1 cellular context compared by ENCODE assay signal in genomic region chr1:219927956-219928790, GRCh38.
A peak's percentile ranks its signal among the peaks of the same experiment; 100 is the strongest.
TF ChIP-seq lines count a peak whose summit lies in the region.

Gene SLC30A10, minus strand, starts transcription at chr1:219928557. Its CDS starts 117 bp downstream, at chr1:219928440.

TF ChIP-seq in K562, 482 proteins besides CTCF, POLR2A, EP300 and RAD21 (continued from another document and continues in another):
- TF ChIP-seq ESRRA (IDR thresholded peaks at IDR 0.05; ENCODE audit: borderline replicate concordance, low read depth): no peak; the same call in 1 of the 2 replicates
- peak; percentile 81 for TF ChIP-seq ZFX (CRISPR knock-in tag; IDR thresholded peaks at IDR 0.05)
- TF ChIP-seq RAD51 (IDR thresholded peaks at IDR 0.05; ENCODE audit: borderline replicate concordance, low read depth): no peak
- peak; percentile 52 for TF ChIP-seq TBP (optimal IDR thresholded peaks at IDR 0.05; ENCODE audit: low read depth, low read length)
- peak in 1 of 2 experiments; percentile 3; a peak in 1 of 4 replicates for TF ChIP-seq NONO (IDR thresholded peaks at IDR 0.05; ENCODE audit: low read depth in 2 of 2, low read length in 1 of 2)
- 0 out of 2 replicates have a peak, but pooled peaks have one; percentile 16 for TF ChIP-seq ZFP91 (CRISPR knock-in tag; IDR thresholded peaks at IDR 0.05)
- 0 out of 2 replicates have a peak, but pooled peaks have one; percentile 9 for TF ChIP-seq GATAD2B (IDR thresholded peaks at IDR 0.05; ENCODE audit: borderline replicate concordance)
- peak; percentile 52; the same call in 1 of the 2 replicates for TF ChIP-seq FOXP1 (CRISPR knock-in tag; IDR thresholded peaks at IDR 0.05)
- peak; percentile 42 to 54; a peak in 1 of 4 replicates for TF ChIP-seq SIN3A (IDR thresholded peaks at IDR 0.05; ENCODE audit: borderline replicate concordance in 2 of 2, control insufficient read depth in 1 of 2, low read depth in 2 of 2, low read length in 2 of 2)
- no peak for TF ChIP-seq ZNF830 (CRISPR knock-in tag; IDR thresholded peaks at IDR 0.05)
- TF ChIP-seq HNRNPLL (IDR thresholded peaks at IDR 0.05; ENCODE audit: low read depth, low read length, poor library complexity, severe bottlenecking): peak; percentile 30
- no peak for TF ChIP-seq NCOA1 (IDR thresholded peaks at IDR 0.05; ENCODE audit: low read depth)
- no peak for TF ChIP-seq ZKSCAN3 (CRISPR knock-in tag; IDR thresholded peaks at IDR 0.05)
- TF ChIP-seq ZKSCAN1 (IDR thresholded peaks at IDR 0.05; ENCODE audit: low read depth, low read length): 0 out of 2 replicates have a peak, but pooled peaks have one; percentile 9
- peak; percentile 48; the same call in 1 of the 2 replicates for TF ChIP-seq EP400 (IDR thresholded peaks at IDR 0.05)
- TF ChIP-seq E2F1 (CRISPR knock-in tag; IDR thresholded peaks at IDR 0.05): 0 out of 2 replicates have a peak, but pooled peaks have one; percentile 52
- no peak for TF ChIP-seq RUNX1 (IDR thresholded peaks at IDR 0.05; ENCODE audit: low read depth)
- no peak for TF ChIP-seq ATF6 (CRISPR knock-in tag; IDR thresholded peaks at IDR 0.05)
- TF ChIP-seq DDX20 (tag; IDR thresholded peaks at IDR 0.05; ENCODE audit: low read depth): no peak
- 0 out of 2 replicates have a peak, but pooled peaks have one; percentile 60 for TF ChIP-seq SAFB (IDR thresholded peaks at IDR 0.05; ENCODE audit: borderline replicate concordance, low read depth, low read length)
- no peak for TF ChIP-seq SMARCA5 (IDR thresholded peaks at IDR 0.05)
- peak; percentile 80 for TF ChIP-seq MAX (CRISPR knock-in tag; IDR thresholded peaks at IDR 0.05)
- TF ChIP-seq ZBTB7A (IDR thresholded peaks at IDR 0.05; ENCODE audit: borderline replicate concordance, control insufficient read depth, low read depth, low read length): peak; percentile 74
- peak; percentile 86 for TF ChIP-seq POLR2G (IDR thresholded peaks at IDR 0.05; ENCODE audit: low read depth, low read length)
- peak; percentile 81 to 90; a peak in 3 of 4 replicates for TF ChIP-seq UBTF (IDR thresholded peaks at IDR 0.05; ENCODE audit: borderline replicate concordance in 1 of 2, low read depth in 2 of 2, low read length in 2 of 2)
- no peak for TF ChIP-seq ZNF41 (CRISPR knock-in tag; conservative IDR thresholded peaks at IDR 0.05)
- peak; percentile 94 for TF ChIP-seq ZBTB17 (CRISPR knock-in tag; IDR thresholded peaks at IDR 0.05)
- peak; percentile 20; the same call in 1 of the 2 replicates for TF ChIP-seq ZNF24 (IDR thresholded peaks at IDR 0.05)
- TF ChIP-seq BHLHE40 (IDR thresholded peaks at IDR 0.05; ENCODE audit: low read length): peak; percentile 62
- TF ChIP-seq FOXJ3 (CRISPR knock-in tag; IDR thresholded peaks at IDR 0.05): no peak
- no peak for TF ChIP-seq ZNF785 (CRISPR knock-in tag; IDR thresholded peaks at IDR 0.05)
- 0 out of 2 replicates have a peak, but pooled peaks have one; percentile 7 for TF ChIP-seq CREB1 (IDR thresholded peaks at IDR 0.05)
- TF ChIP-seq CREB1 (CRISPR knock-in tag; IDR thresholded peaks at IDR 0.05): peak; percentile 59; the same call in 1 of the 2 replicates
- no peak for TF ChIP-seq BCLAF1 (IDR thresholded peaks at IDR 0.05; ENCODE audit: borderline replicate concordance in 1 of 2, control insufficient read depth in 1 of 2, low read depth in 2 of 2, low read length in 1 of 2)
- TF ChIP-seq CHD1 (IDR thresholded peaks at IDR 0.05; ENCODE audit: low read length): peak; percentile 35
- TF ChIP-seq CBX5 (IDR thresholded peaks at IDR 0.05; ENCODE audit: borderline replicate concordance, low read depth): peak; percentile 37; the same call in 1 of the 2 replicates
- peak; percentile 69 for TF ChIP-seq KDM5B (IDR thresholded peaks at IDR 0.05; ENCODE audit: insufficient replicate concordance, low read depth, low read length)
- no peak for TF ChIP-seq RBM39 (optimal IDR thresholded peaks at IDR 0.05; ENCODE audit: low read depth, low read length)
- TF ChIP-seq TGIF2 (CRISPR knock-in tag; IDR thresholded peaks at IDR 0.05): no peak
- no peak for TF ChIP-seq TRIM24 (IDR thresholded peaks at IDR 0.05)
- TF ChIP-seq ZNF79 (CRISPR knock-in tag; IDR thresholded peaks at IDR 0.05; ENCODE audit: low read depth): no peak
